Comparison of ENCODE assay signal across 15 cellular contexts in the genomic region with DNA sequence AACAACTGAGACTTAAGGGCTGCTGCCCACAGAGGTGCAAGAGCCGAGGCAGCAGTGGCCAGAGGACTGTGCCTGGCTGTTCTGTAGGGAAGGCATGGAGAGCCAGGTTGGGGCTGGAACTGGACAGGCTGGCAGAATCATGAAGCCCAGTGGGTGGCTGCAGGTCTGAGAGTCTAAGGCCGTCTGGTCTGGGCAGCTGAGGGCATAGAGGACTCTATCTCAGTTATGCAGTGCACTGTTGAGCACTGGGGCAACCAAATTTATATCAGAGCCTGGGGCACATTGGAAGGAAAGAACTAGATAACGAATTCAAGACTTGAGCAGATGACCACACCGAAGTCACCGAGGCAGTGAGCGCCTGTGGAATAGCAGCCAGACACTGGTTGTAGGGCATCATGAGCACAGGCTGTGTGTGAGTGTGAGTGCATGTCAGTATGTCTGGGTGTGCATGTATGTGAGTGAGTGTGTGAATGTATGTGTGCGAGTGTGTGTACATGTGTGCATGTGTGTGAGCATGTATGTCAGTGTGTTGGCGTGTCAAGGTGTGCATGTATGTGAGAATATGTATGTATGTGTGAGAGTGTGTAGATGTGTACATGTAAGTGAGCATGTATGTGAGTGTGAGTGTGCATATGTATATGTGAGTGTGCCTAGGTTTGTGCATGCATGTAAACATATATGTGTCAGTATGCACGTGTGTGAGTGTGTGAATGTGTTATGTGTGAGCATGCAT. TPM values are rescaled to one million over a fixed set of nuclear protein-coding genes. Genes with fewer than 3 reads are reported as not detected.
DNase-seq lines count a peak whose midpoint lies in the region; ATAC-seq, FAIRE-seq and TF ChIP-seq lines count a peak whose summit lies in the region.
"Had no signal": no experiment of that assay in that cellular context is flagged by ENCODE, and none has a peak within 500 bp of the region (broad histone marks: within the 10 kb centered on the region; RNA-seq: fewer than 3 reads in every experiment).

No MANE protein-coding gene starts in this region.

- TF ChIP-seq CTCF in A549 (IDR thresholded peaks at IDR 0.05) = no peak
- TF ChIP-seq CTCF in DOHH2 (IDR thresholded peaks at IDR 0.05; ENCODE audit: low read depth, low read length, poor library complexity, severe bottlenecking) = no peak

- ATAC-seq in A549 (peak; percentile 44 to 46; a peak in 4 of 6 replicates), SK-N-SH treated with all-trans-retinoic acid at 6 μM for 48 hours (peak; percentile 49), GM21423 (IDR thresholded peaks at IDR 0.05; ENCODE audit: unreplicated experiment) (no peak)

- CTCF ChIA-PET in A549 (lab: Yijun Ruan, JAX) = interaction anchor here (0.6 to 1.9 kb wide), 11 partner anchors 8 to 224 kb away, joined by 3 to 12 read pairs (median 4); a partner anchor contains a TSS

- H3K79me2 ChIP-seq in DOHH2 (ENCODE audit: control insufficient read depth, low read length) = no peaks in the 10 kb centered on the region

- TF ChIP-seq EP300 in A549 (IDR thresholded peaks at IDR 0.05) = no peak

- H3K4me1 ChIP-seq in A549 (peaks cover 20% of the 10 kb centered on the region), DOHH2 (ENCODE audit: control insufficient read depth, low read length) (peaks cover 78% of the 10 kb centered on the region)

- DNase-seq in A549 (ENCODE audit: low read depth in 1 of 2, low spot score in 1 of 2) = no peak
- DNase-seq in erythroblast (lab: John Stamatoyannopoulos, UW) = peak; percentile 70 to 87
- DNase-seq in NCI-H1417 (lab: John Stamatoyannopoulos, UW) = no peak
- no peak for DNase-seq in CD1c-positive myeloid dendritic cell (ENCODE audit: extremely low spot score)
- no peak for DNase-seq in NCI-H1694 treated with DMSO at 0.1 percent for 48 hours (lab: John Stamatoyannopoulos, UW)
- DNase-seq: cerebellar nuclear complex, esophagus squamous epithelium, NCI-H146, NCI-H226, posterior cingulate gyrus had no signal

- no peak for TF ChIP-seq RAD21 in A549 (conservative IDR thresholded peaks at IDR 0.05 in 1 of 2, IDR thresholded peaks at IDR 0.05 in 1 of 2)

- H3K4me3 ChIP-seq in A549 (no peak overlapping the region), DOHH2 (ENCODE audit: low read length) (peak overlapping the region; percentile 23)
- H3K4me3 ChIP-seq: esophagus squamous epithelium, MG63, SJSA1 had no signal

- H3F3A ChIP-seq in DOHH2 (ENCODE audit: control insufficient read depth, insufficient read depth) = peaks cover 15% of the 10 kb centered on the region

- no peaks in the 10 kb centered on the region for H3K27me3 ChIP-seq in DOHH2 (ENCODE audit: control insufficient read depth, low read length)
- H3K27me3 ChIP-seq: esophagus squamous epithelium, MG63, SJSA1 had no signal

- TF ChIP-seq POLR2A in A549 (IDR thresholded peaks at IDR 0.05; ENCODE audit: low read length) (no peak), erythroblast (IDR thresholded peaks at IDR 0.05; ENCODE audit: low read length) (no peak)

- 79% methylated on average over 9 of the region's 9 CpGs for WGBS in A549 (ENCODE audit: missing lambda C conversion rate)

- FAIRE-seq in A549 (lab: Jason Lieb, UNC) = no peak

- no peaks in the 10 kb centered on the region for H3K9me2 ChIP-seq in DOHH2 (replicated peaks; ENCODE audit: control insufficient read depth, low read length)

- H3K4me2 ChIP-seq in A549 (no peak overlapping the region), DOHH2 (ENCODE audit: low read length) (peak overlapping the region; percentile 52)

- peaks cover 30% of the 10 kb centered on the region for H3K36me3 ChIP-seq in DOHH2 (ENCODE audit: control insufficient read depth, low read length)
- H3K36me3 ChIP-seq: esophagus squamous epithelium, MG63, SJSA1 had no signal

- H3K9me3 ChIP-seq in A549 (no peaks in the 10 kb centered on the region), DOHH2 (ENCODE audit: control insufficient read depth, insufficient read depth, low read length) (0 out of 2 replicates have a peak, but pooled peaks cover 3% of the 10 kb centered on the region)
- H3K9me3 ChIP-seq: esophagus squamous epithelium, MG63, SJSA1 had no signal

- H3K27ac ChIP-seq in A549 (peak overlapping the region; percentile 8 to 14; a peak in 1 of 6 replicates), DOHH2 (ENCODE audit: low read depth, low read length) (peak overlapping the region; percentile 46)
- H3K27ac ChIP-seq: esophagus squamous epithelium, SJSA1 had no signal

- POLR2A ChIA-PET in A549 (lab: Yijun Ruan, JAX) = interaction anchor here (1.1 to 1.2 kb wide), 2 partner anchors 198 to 199 kb away, joined by 3 to 4 read pairs; no protein-coding TSS in a partner anchor

- H4K20me1 ChIP-seq in DOHH2 (ENCODE audit: control insufficient read depth, insufficient read depth, low read depth, low read length) = no peaks in the 10 kb centered on the region

TF ChIP-seq in A549, 52 proteins besides CTCF, POLR2A, EP300 and RAD21 (continues in another document):
- TF ChIP-seq RCOR1 (IDR thresholded peaks at IDR 0.05; ENCODE audit: low read depth, low read length) (no peak), CHD4 (IDR thresholded peaks at IDR 0.05; ENCODE audit: borderline replicate concordance) (no peak), RARB (CRISPR knock-in tag; IDR thresholded peaks at IDR 0.05) (no peak), FOSL2 (IDR thresholded peaks at IDR 0.05) (no peak), FOSL2 (CRISPR knock-in tag; IDR thresholded peaks at IDR 0.05) (no peak), ZSCAN20 (CRISPR knock-in tag; IDR thresholded peaks at IDR 0.05) (no peak), FOSB (CRISPR knock-in tag; IDR thresholded peaks at IDR 0.05) (no peak)
- TF ChIP-seq, protein P1, sequence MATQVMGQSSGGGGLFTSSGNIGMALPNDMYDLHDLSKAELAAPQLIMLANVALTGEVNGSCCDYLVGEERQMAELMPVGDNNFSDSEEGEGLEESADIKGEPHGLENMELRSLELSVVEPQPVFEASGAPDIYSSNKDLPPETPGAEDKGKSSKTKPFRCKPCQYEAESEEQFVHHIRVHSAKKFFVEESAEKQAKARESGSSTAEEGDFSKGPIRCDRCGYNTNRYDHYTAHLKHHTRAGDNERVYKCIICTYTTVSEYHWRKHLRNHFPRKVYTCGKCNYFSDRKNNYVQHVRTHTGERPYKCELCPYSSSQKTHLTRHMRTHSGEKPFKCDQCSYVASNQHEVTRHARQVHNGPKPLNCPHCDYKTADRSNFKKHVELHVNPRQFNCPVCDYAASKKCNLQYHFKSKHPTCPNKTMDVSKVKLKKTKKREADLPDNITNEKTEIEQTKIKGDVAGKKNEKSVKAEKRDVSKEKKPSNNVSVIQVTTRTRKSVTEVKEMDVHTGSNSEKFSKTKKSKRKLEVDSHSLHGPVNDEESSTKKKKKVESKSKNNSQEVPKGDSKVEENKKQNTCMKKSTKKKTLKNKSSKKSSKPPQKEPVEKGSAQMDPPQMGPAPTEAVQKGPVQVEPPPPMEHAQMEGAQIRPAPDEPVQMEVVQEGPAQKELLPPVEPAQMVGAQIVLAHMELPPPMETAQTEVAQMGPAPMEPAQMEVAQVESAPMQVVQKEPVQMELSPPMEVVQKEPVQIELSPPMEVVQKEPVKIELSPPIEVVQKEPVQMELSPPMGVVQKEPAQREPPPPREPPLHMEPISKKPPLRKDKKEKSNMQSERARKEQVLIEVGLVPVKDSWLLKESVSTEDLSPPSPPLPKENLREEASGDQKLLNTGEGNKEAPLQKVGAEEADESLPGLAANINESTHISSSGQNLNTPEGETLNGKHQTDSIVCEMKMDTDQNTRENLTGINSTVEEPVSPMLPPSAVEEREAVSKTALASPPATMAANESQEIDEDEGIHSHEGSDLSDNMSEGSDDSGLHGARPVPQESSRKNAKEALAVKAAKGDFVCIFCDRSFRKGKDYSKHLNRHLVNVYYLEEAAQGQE (IDR thresholded peaks at IDR 0.05) = no peak

TF ChIP-seq in SK-N-SH treated with all-trans-retinoic acid at 6 μM for 48 hours, 23 proteins besides CTCF, POLR2A, EP300 and RAD21 (continues in another document):
- TF ChIP-seq, protein P2, sequence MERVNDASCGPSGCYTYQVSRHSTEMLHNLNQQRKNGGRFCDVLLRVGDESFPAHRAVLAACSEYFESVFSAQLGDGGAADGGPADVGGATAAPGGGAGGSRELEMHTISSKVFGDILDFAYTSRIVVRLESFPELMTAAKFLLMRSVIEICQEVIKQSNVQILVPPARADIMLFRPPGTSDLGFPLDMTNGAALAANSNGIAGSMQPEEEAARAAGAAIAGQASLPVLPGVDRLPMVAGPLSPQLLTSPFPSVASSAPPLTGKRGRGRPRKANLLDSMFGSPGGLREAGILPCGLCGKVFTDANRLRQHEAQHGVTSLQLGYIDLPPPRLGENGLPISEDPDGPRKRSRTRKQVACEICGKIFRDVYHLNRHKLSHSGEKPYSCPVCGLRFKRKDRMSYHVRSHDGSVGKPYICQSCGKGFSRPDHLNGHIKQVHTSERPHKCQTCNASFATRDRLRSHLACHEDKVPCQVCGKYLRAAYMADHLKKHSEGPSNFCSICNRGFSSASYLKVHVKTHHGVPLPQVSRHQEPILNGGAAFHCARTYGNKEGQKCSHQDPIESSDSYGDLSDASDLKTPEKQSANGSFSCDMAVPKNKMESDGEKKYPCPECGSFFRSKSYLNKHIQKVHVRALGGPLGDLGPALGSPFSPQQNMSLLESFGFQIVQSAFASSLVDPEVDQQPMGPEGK (CRISPR knock-in tag; IDR thresholded peaks at IDR 0.05; ENCODE audit: borderline replicate concordance) = no peak
- no peak for TF ChIP-seq ZFP30 (CRISPR knock-in tag; IDR thresholded peaks at IDR 0.05)
- TF ChIP-seq, protein P3, sequence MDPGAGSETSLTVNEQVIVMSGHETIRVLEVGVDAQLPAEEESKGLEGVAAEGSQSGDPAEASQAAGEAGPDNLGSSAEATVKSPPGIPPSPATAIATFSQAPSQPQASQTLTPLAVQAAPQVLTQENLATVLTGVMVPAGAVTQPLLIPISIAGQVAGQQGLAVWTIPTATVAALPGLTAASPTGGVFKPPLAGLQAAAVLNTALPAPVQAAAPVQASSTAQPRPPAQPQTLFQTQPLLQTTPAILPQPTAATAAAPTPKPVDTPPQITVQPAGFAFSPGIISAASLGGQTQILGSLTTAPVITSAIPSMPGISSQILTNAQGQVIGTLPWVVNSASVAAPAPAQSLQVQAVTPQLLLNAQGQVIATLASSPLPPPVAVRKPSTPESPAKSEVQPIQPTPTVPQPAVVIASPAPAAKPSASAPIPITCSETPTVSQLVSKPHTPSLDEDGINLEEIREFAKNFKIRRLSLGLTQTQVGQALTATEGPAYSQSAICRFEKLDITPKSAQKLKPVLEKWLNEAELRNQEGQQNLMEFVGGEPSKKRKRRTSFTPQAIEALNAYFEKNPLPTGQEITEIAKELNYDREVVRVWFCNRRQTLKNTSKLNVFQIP (CRISPR knock-in tag; IDR thresholded peaks at IDR 0.05; ENCODE audit: borderline replicate concordance, low read depth) = no peak
- TF ChIP-seq ISL1 (CRISPR knock-in tag; IDR thresholded peaks at IDR 0.05) = no peak
- no peak for TF ChIP-seq TOX (CRISPR knock-in tag; IDR thresholded peaks at IDR 0.05; ENCODE audit: borderline replicate concordance)

RNA-seq across cellular contexts. Expression of a gene that starts 36.9 kb away (rescaled TPM):
- polyA plus RNA-seq in A549 (2011; rRNA removed) = 11.2 and 14.3 TPM in 2 replicates
- polyA plus RNA-seq in A549 (2012; cell fraction: cytosol; rRNA removed) = 5.5 and 6.1 TPM in 2 replicates
- polyA plus RNA-seq in A549 (2012; cell fraction: nucleus; rRNA removed) = 1.5 and 2.3 TPM in 2 replicates
- polyA plus RNA-seq in A549 (2017; fragmentation: RNase III; extraction: RNeasy Plus Mini Kit Qiagen cat#74134 plus additional on column Dnase treatment) = 6.9 to 8.2 TPM (median 7.0 TPM) in 3 replicates
- 7.6 and 8.6 TPM in 2 replicates for polyA minus RNA-seq in A549 (2011; rRNA and poly(A)+ RNA removed)

Comparison
In these comparisons a context has a peak if more than half of its experiments do, and no peak if none do; other contexts are left out.
1. DNase-seq: peak in erythroblast (2 of 2); none in A549 (0 of 2), NCI-H1417 (0 of 3), CD1c-positive myeloid dendritic cell (single experiment) and NCI-H1694 treated with DMSO at 0.1 percent for 48 hours (single experiment).